Comparison of ENCODE assay signal across 23 cellular contexts in genomic region chr1:196733091-196733970, GRCh38. TPM values are rescaled to one million over a fixed set of nuclear protein-coding genes. Genes with fewer than 3 reads are reported as not detected.
DNase-seq lines count a peak whose midpoint lies in the region; ATAC-seq, FAIRE-seq and TF ChIP-seq lines count a peak whose summit lies in the region.
"Had no signal": no experiment of that assay in that cellular context is flagged by ENCODE, and none has a peak within 500 bp of the region (broad histone marks: within the 10 kb centered on the region; RNA-seq: fewer than 3 reads in every experiment).

No MANE protein-coding gene starts in this region.

- H3K36me3 ChIP-seq in liver (ENCODE audit: control insufficient read depth in 4 of 4, insufficient read depth in 3 of 4, low read depth in 1 of 4, low read length in 3 of 4) (peaks cover 0 to 42% (median 31%) of the 10 kb centered on the region in 4 donors), HepG2 (replicated peaks in 1 of 2; ENCODE audit: control insufficient read depth in 1 of 2, insufficient read depth in 2 of 2, low read length in 2 of 2) (no peaks in the 10 kb centered on the region), muscle layer of colon (ENCODE audit: insufficient read depth, low read length) (no peaks in the 10 kb centered on the region)
- H3K36me3 ChIP-seq: HAP-1, MG63 had no signal

- no peak overlapping the region for H3K9ac ChIP-seq in liver (ENCODE audit: low read depth in 1 of 2, low read length in 2 of 2)
- H3K9ac ChIP-seq in HepG2 (ENCODE audit: insufficient read depth, low read depth, low read length): no peak overlapping the region
- no peak overlapping the region for H3K9ac ChIP-seq in muscle layer of colon (ENCODE audit: low read length)

- no peak for TF ChIP-seq RAD21 in liver (IDR thresholded peaks at IDR 0.05)
- TF ChIP-seq RAD21 in HepG2 (CRISPR knock-in tag; IDR thresholded peaks at IDR 0.05): no peak

- H3K79me2 ChIP-seq in HepG2 (ENCODE audit: insufficient read depth, low read length): no peaks in the 10 kb centered on the region

- no peak overlapping the region for H3K4me2 ChIP-seq in HepG2 (ENCODE audit: low read depth, low read length)

- H3K4me1 ChIP-seq in liver (ENCODE audit: control insufficient read depth in 4 of 4, insufficient read depth in 4 of 4, low read length in 3 of 4): peaks cover 2 to 28% (median 17%) of the 10 kb centered on the region in 4 donors
- H3K4me1 ChIP-seq in HepG2 (ENCODE audit: insufficient read depth, low read length): no peaks in the 10 kb centered on the region
- H3K4me1 ChIP-seq in muscle layer of colon (ENCODE audit: insufficient read depth, low read length): peaks cover 13% of the 10 kb centered on the region
- H3K4me1 ChIP-seq: HAP-1 had no signal

- H2AFZ ChIP-seq in HepG2 (ENCODE audit: low read length): no peak overlapping the region

- TF ChIP-seq EP300 in HepG2 (IDR thresholded peaks at IDR 0.05; ENCODE audit: low read depth in 2 of 2, low read length in 2 of 2) (no peak), HepG2 (CRISPR knock-in tag; IDR thresholded peaks at IDR 0.05; ENCODE audit: borderline replicate concordance) (no peak)

- ATAC-seq in HepG2 (no peak), HG03432 (IDR thresholded peaks at IDR 0.05; ENCODE audit: unreplicated experiment) (no peak)

- TF ChIP-seq CTCF in liver (IDR thresholded peaks at IDR 0.05; ENCODE audit: low read depth, low read length, missing input control): no peak
- TF ChIP-seq CTCF in HepG2 (CRISPR knock-in tag; IDR thresholded peaks at IDR 0.05): no peak

- no TSS peak for BruUV-seq in HepG2 (replicated peaks; lab: Mats Ljungman, UMichigan)

- no peaks in the 10 kb centered on the region for H4K20me1 ChIP-seq in HepG2 (ENCODE audit: insufficient read depth, low read length)

- H3K4me3 ChIP-seq in liver (ENCODE audit: low read depth in 1 of 3, low read length in 3 of 3): no peak overlapping the region
- no peak overlapping the region for H3K4me3 ChIP-seq in HepG2 (replicated peaks in 1 of 3; ENCODE audit: insufficient read depth in 1 of 3, low read depth in 2 of 3, low read length in 3 of 3)
- H3K4me3 ChIP-seq in muscle layer of colon (ENCODE audit: low read depth in 1 of 2, low read length in 2 of 2): peak overlapping the region in 1 of 2 donors; percentile 19
- H3K4me3 ChIP-seq: HAP-1, MG63 had no signal

- H3K27me3 ChIP-seq in liver (ENCODE audit: control insufficient read depth in 4 of 4, insufficient read depth in 4 of 4, low read length in 3 of 4): no peaks in the 10 kb centered on the region
- H3K27me3 ChIP-seq in HepG2 (ENCODE audit: control insufficient read depth in 1 of 2, insufficient read depth in 2 of 2, low read length in 2 of 2): no peaks in the 10 kb centered on the region; a peak in 1 of 5 replicates
- H3K27me3 ChIP-seq in muscle layer of colon (ENCODE audit: control insufficient read depth in 1 of 2, insufficient read depth in 2 of 2, low read length in 2 of 2): no peaks in the 10 kb centered on the region
- H3K27me3 ChIP-seq: MG63 had no signal

- intact Hi-C loops in HepG2 (cut with micrococcal nuclease; ENCODE audit: unreplicated experiment): no loop called here

- POLR2A ChIA-PET in HepG2 (lab: Yijun Ruan, JAX): no interaction called here

- no peak for TF ChIP-seq POLR2A in HepG2 (IDR thresholded peaks at IDR 0.05; ENCODE audit: insufficient read depth in 1 of 2, low read depth in 2 of 2, low read length in 2 of 2)

- CTCF ChIA-PET in HepG2 (lab: Yijun Ruan, JAX; ENCODE audit: low intra/inter-chr PET ratio, low total read pairs): no interaction called here

- WGBS in liver: 62% methylated on average over 11 of the region's 11 CpGs
- WGBS in HepG2 (ENCODE audit: low lambda C conversion rate): 34% methylated on average over 11 of the region's 11 CpGs

- no peak for FAIRE-seq in HepG2 (lab: Jason Lieb, UNC)
- FAIRE-seq: G401.6, HTR-8/SVneo had no signal

- in situ Hi-C loops in HepG2 (cut with HindIII; ENCODE audit: extremely low pct_ligation_motif_present, low pct_unique_long_range_greater_than_20kb): loop anchor here (25.0 kb wide), 2 partner anchors 329 to 629 kb away; partner anchors contain the start of gene F13B

- DNase-seq in HepG2 (ENCODE audit: low spot score) (no peak), fibroblast of peridontal ligament (ENCODE audit: extremely low read depth) (peak; percentile 8), anterior cingulate cortex (lab: John Stamatoyannopoulos, UW) (no peak), NCI-H2196 treated with DMSO at 0.1 percent for 48 hours (lab: John Stamatoyannopoulos, UW; ENCODE audit: unreplicated experiment) (no peak), SHP77 (lab: John Stamatoyannopoulos, UW) (no peak)
- DNase-seq: AML-193, DMS79 treated with DMSO at 0.1 percent for 48 hours, Karpas-422, MG63, NCI-H1092, NCI-H1436 treated with DMSO at 0.1 percent for 48 hours, NCI-H2029, NCI-H526 had no signal

- H3K27ac ChIP-seq in liver (ENCODE audit: low read depth in 1 of 2, low read length in 2 of 2) (peak overlapping the region; percentile 23 to 26), HepG2 (ENCODE audit: extremely low read length, insufficient read depth, low read length) (no peak overlapping the region), muscle layer of colon (ENCODE audit: low read depth, low read length) (peak overlapping the region; percentile 10)
- H3K27ac ChIP-seq: 22Rv1 had no signal

- no peaks in the 10 kb centered on the region for H3K9me3 ChIP-seq in liver (ENCODE audit: control insufficient read depth in 4 of 4, low read length in 3 of 4)
- peaks cover 6% of the 10 kb centered on the region for H3K9me3 ChIP-seq in HepG2 (ENCODE audit: low read length)
- H3K9me3 ChIP-seq in muscle layer of colon (ENCODE audit: low read length): no peaks in the 10 kb centered on the region
- H3K9me3 ChIP-seq: HAP-1, MG63 had no signal

TF ChIP-seq in liver, 16 proteins besides CTCF, POLR2A, EP300 and RAD21:
- no peak for TF ChIP-seq FOXA2 (IDR thresholded peaks at IDR 0.05)
- TF ChIP-seq NR2F2 (IDR thresholded peaks at IDR 0.05): peak; percentile 19

TF ChIP-seq in HepG2, 621 proteins besides CTCF, POLR2A, EP300 and RAD21 (continues in another document):
- TF ChIP-seq CC2D1A (CRISPR knock-in tag; IDR thresholded peaks at IDR 0.05): no peak
- no peak for TF ChIP-seq ZNF337 (CRISPR knock-in tag; IDR thresholded peaks at IDR 0.05; ENCODE audit: borderline replicate concordance, low read depth)
- TF ChIP-seq FOXK1 (CRISPR knock-in tag; IDR thresholded peaks at IDR 0.05; ENCODE audit: borderline replicate concordance, low read depth): no peak
- no peak for TF ChIP-seq ZBTB3 (CRISPR knock-in tag; IDR thresholded peaks at IDR 0.05; ENCODE audit: borderline replicate concordance, low read depth)
- no peak for TF ChIP-seq FUBP1 (CRISPR knock-in tag; IDR thresholded peaks at IDR 0.05; ENCODE audit: borderline replicate concordance)
- no peak for TF ChIP-seq FOSL1 (CRISPR knock-in tag; IDR thresholded peaks at IDR 0.05; ENCODE audit: borderline replicate concordance)
- TF ChIP-seq GTF2F1 (IDR thresholded peaks at IDR 0.05; ENCODE audit: low read length): no peak
- no peak for TF ChIP-seq ZNF207 (IDR thresholded peaks at IDR 0.05; ENCODE audit: borderline replicate concordance)

RNA-seq across cellular contexts. Expression of gene CFHR3, which starts 41.3 kb away (rescaled TPM):
- total RNA-seq in liver: 100 to 1,000 TPM in 1 of 2 donors, 10 to 100 TPM in 1; 64.2 to 215 TPM
- polyA plus RNA-seq in liver: 100 to 1,000 TPM in 1 of 2 donors, 10 to 100 TPM in 1; 94.2 to 393 TPM
- total RNA-seq in HepG2 (2016; rRNA removed; fragmentation: Illumina TruSeq; extraction: Trizol): not detected in 2 replicates
- not detected in 2 replicates for total RNA-seq in HepG2 (2016; cell fraction: cytosol; rRNA removed; fragmentation: Illumina TruSeq; extraction: Trizol; ENCODE audit: low read depth)
- not detected in 2 replicates for total RNA-seq in HepG2 (2016; cell fraction: insoluble cytoplasmic fraction; rRNA removed; fragmentation: Illumina TruSeq; extraction: Trizol)
- total RNA-seq in HepG2 (2016; cell fraction: membrane; rRNA removed; fragmentation: Illumina TruSeq; extraction: Trizol): not detected in 2 replicates
- total RNA-seq in HepG2 (2016; cell fraction: nucleus; rRNA removed; fragmentation: Illumina TruSeq; extraction: Trizol): not detected in 2 replicates
- not detected in 2 replicates for polyA plus RNA-seq in HepG2 (2011; rRNA removed)
- not detected in 2 replicates for polyA plus RNA-seq in HepG2 (2011; cell fraction: cytosol; rRNA removed)
- not detected in 2 replicates for polyA plus RNA-seq in HepG2 (2011; cell fraction: nucleus; rRNA removed)
- polyA plus RNA-seq in HepG2 (2012): not detected in 2 replicates
- not detected in 2 replicates for polyA plus RNA-seq in HepG2 (2016; cell fraction: cytosol; fragmentation: Illumina TruSeq; extraction: Trizol; ENCODE audit: low read depth)
- polyA plus RNA-seq in HepG2 (2016; cell fraction: insoluble cytoplasmic fraction; fragmentation: Illumina TruSeq; extraction: Trizol; ENCODE audit: low read depth): not detected in 2 replicates
- polyA plus RNA-seq in HepG2 (2016; cell fraction: membrane; fragmentation: Illumina TruSeq; extraction: Trizol; ENCODE audit: low read depth): not detected in 2 replicates
- not detected in 2 replicates for polyA plus RNA-seq in HepG2 (2016; cell fraction: nucleus; fragmentation: Illumina TruSeq; extraction: Trizol; ENCODE audit: insufficient read depth, low read depth)
- polyA minus RNA-seq in HepG2 (2011; rRNA and poly(A)+ RNA removed; ENCODE audit: low replicate concordance): not detected in 2 replicates
- not detected in 2 replicates for polyA minus RNA-seq in HepG2 (2011; cell fraction: cytosol; rRNA and poly(A)+ RNA removed)
- not detected in 2 replicates for polyA minus RNA-seq in HepG2 (2011; cell fraction: nucleus; rRNA and poly(A)+ RNA removed)
- total RNA-seq: SK-MEL-5 had no signal
- polyA plus RNA-seq: CD14-positive monocyte, IgD-negative memory B cell had no signal

Comparison
In these comparisons a context has a peak if more than half of its experiments do, and no peak if none do; other contexts are left out.
1. RNA of gene CFHR3, which starts 41.3 kb away (total RNA-seq): 64.2 to 215 TPM in liver; not detected in HepG2; every median in the first group is over 10 times any median in the second.